In genomic region chr2:118186858-118187254, GRCh38 we compare ENCODE assay signal across 8 cellular contexts.
DNase-seq lines count a peak whose midpoint lies in the region; ATAC-seq and TF ChIP-seq lines count a peak whose summit lies in the region.

No MANE protein-coding gene starts in this region.

- peak overlapping the region in 4 of 5 donors; percentile 73 to 86 (median 85) for H3K27ac ChIP-seq in stomach

- TF ChIP-seq POLR2A in stomach (IDR thresholded peaks at IDR 0.05): no peak

- no peaks in the 10 kb centered on the region for H3K36me3 ChIP-seq in stomach

- no peaks in the 10 kb centered on the region for H3K27me3 Mint-ChIP-seq in T-helper 1 cell treated with Interleukin-12 subunit alpha and Interleukin-12 subunit beta and Interleukin-4 antibody, amounts not matched to agents 30 μg/mL and 1 μg/mL, for 36 hours (ENCODE audit: low read depth)
- H3K27me3 Mint-ChIP-seq in activated T-helper 17 cell treated with anti-CD3 and anti-CD28 coated beads, Interleukin-2, amount 50 U/mL, for 72 hours: no peaks in the 10 kb centered on the region
- peaks cover 3 to 18% (median 13%) of the 10 kb centered on the region in 3 donors for H3K27me3 Mint-ChIP-seq in immature natural killer cell (ENCODE audit: low read depth in 3 of 3)

- 85 to 93% (median 91%) methylated on average over 5 of the region's 5 CpGs for WGBS in stomach, 5 donors

- peak overlapping the region; percentile 93 for H3K4me3 Mint-ChIP-seq in T-helper 1 cell treated with Interleukin-12 subunit alpha and Interleukin-12 subunit beta and Interleukin-4 antibody, amounts not matched to agents 30 μg/mL and 1 μg/mL, for 36 hours
- peak overlapping the region; percentile 85 for H3K4me3 Mint-ChIP-seq in activated T-helper 17 cell treated with anti-CD3 and anti-CD28 coated beads, Interleukin-2, amount 50 U/mL, for 72 hours
- H3K4me3 Mint-ChIP-seq in immature natural killer cell: peak overlapping the region; percentile 89 to 97 (median 96)

- ATAC-seq in activated T-helper 17 cell treated with anti-CD3 and anti-CD28 coated beads, Interleukin-2, amount 50 U/mL, for 72 hours (replicated peaks): no peak
- no peak for ATAC-seq in HG02938 (IDR thresholded peaks at IDR 0.05; ENCODE audit: unreplicated experiment)

- H3K27ac Mint-ChIP-seq in T-helper 1 cell treated with Interleukin-12 subunit alpha and Interleukin-12 subunit beta and Interleukin-4 antibody, amounts not matched to agents 30 μg/mL and 1 μg/mL, for 36 hours: peak overlapping the region; percentile 97
- H3K27ac Mint-ChIP-seq in activated T-helper 17 cell treated with anti-CD3 and anti-CD28 coated beads, Interleukin-2, amount 50 U/mL, for 72 hours: peak overlapping the region; percentile 90
- peak overlapping the region; percentile 92 to 98 (median 96) for H3K27ac Mint-ChIP-seq in immature natural killer cell

- TF ChIP-seq CTCF in stomach (IDR thresholded peaks at IDR 0.05): no peak

- no peak for TF ChIP-seq EP300 in stomach (IDR thresholded peaks at IDR 0.05)

- no peak for DNase-seq in T-helper 1 cell
- no peak for DNase-seq in immature natural killer cell
- DNase-seq in stomach: no peak
- DNase-seq in stimulated activated CD4-positive, alpha-beta T cell treated with anti-CD3 and anti-CD28 coated beads, Interleukin-2, amount 100 ng/mL, for 48 hours: no peak
- DNase-seq in NCI-H524 treated with DMSO at 0.1 percent for 48 hours (lab: John Stamatoyannopoulos, UW): no peak

- peaks cover 25% of the 10 kb centered on the region for H3K4me1 Mint-ChIP-seq in T-helper 1 cell treated with Interleukin-12 subunit alpha and Interleukin-12 subunit beta and Interleukin-4 antibody, amounts not matched to agents 30 μg/mL and 1 μg/mL, for 36 hours (ENCODE audit: low read depth)
- peaks cover 10% of the 10 kb centered on the region for H3K4me1 Mint-ChIP-seq in activated T-helper 17 cell treated with anti-CD3 and anti-CD28 coated beads, Interleukin-2, amount 50 U/mL, for 72 hours
- peaks cover 22 to 29% of the 10 kb centered on the region in 2 donors for H3K4me1 Mint-ChIP-seq in immature natural killer cell

- H3K9me3 Mint-ChIP-seq in T-helper 1 cell treated with Interleukin-12 subunit alpha and Interleukin-12 subunit beta and Interleukin-4 antibody, amounts not matched to agents 30 μg/mL and 1 μg/mL, for 36 hours: no peaks in the 10 kb centered on the region
- peaks cover 4% of the 10 kb centered on the region for H3K9me3 Mint-ChIP-seq in activated T-helper 17 cell treated with anti-CD3 and anti-CD28 coated beads, Interleukin-2, amount 50 U/mL, for 72 hours
- H3K9me3 Mint-ChIP-seq in immature natural killer cell: no peaks in the 10 kb centered on the region

- H3K4me3 ChIP-seq in stomach: peak overlapping the region; percentile 55 to 71 (median 68)

- H3K36me3 Mint-ChIP-seq in T-helper 1 cell treated with Interleukin-12 subunit alpha and Interleukin-12 subunit beta and Interleukin-4 antibody, amounts not matched to agents 30 μg/mL and 1 μg/mL, for 36 hours (ENCODE audit: low read depth): no peaks in the 10 kb centered on the region
- H3K36me3 Mint-ChIP-seq in activated T-helper 17 cell treated with anti-CD3 and anti-CD28 coated beads, Interleukin-2, amount 50 U/mL, for 72 hours (ENCODE audit: low read depth): peaks cover 8% of the 10 kb centered on the region
- no peaks in the 10 kb centered on the region for H3K36me3 Mint-ChIP-seq in immature natural killer cell

- intact Hi-C loops in stomach (cut with DNase I; ENCODE audit: low total_unique reads): no loop called here

- H3K4me1 ChIP-seq in stomach: peaks cover 9 to 12% (median 11%) of the 10 kb centered on the region in 4 donors

- no peaks in the 10 kb centered on the region for H3K27me3 ChIP-seq in stomach

- H3K9me3 ChIP-seq in stomach: no peaks in the 10 kb centered on the region
